Comparison of ENCODE assay signal across 1 cellular context in the genomic region with DNA sequence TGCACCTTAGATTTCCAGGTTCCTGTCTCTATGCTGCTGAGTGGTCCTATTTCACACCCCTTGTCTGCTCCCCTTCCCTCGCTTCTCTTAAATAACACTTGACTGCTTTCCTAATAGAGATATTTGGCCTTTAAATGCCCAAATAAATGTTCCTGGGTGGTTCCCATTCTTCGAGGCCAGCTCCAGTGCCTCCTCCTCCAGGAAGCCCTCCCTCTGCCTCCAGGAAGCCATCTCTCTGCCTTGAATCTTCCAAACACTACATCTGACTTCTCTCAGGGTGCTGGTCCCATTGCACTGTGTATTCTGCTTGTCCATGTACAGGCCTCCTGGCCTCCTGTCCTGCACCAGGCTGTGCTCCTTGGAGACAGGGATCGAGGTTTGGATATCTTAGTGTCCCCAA.
TF ChIP-seq lines count a peak whose summit lies in the region.

No MANE protein-coding gene starts in this region.

TF ChIP-seq in K562, 482 proteins besides CTCF, POLR2A, EP300 and RAD21 (continued from another document):
- no peak for TF ChIP-seq POLR3A (IDR thresholded peaks at IDR 0.05; ENCODE audit: borderline replicate concordance, extremely low read depth, insufficient read depth, insufficient read length)
